Comparison of ENCODE assay signal across 27 cellular contexts in genomic region chr15:67753901-67754300, GRCh38.
"Had no signal": no experiment of that assay in that cellular context is flagged by ENCODE, and none has a peak within 500 bp of the region (broad histone marks: within the 10 kb centered on the region; RNA-seq: fewer than 3 reads in every experiment).

No MANE protein-coding gene starts in this region.

- H3K4me2 ChIP-seq: KMS-11 had no signal

- H3K27me3 Mint-ChIP-seq: activated naive CD4-positive, alpha-beta T cell treated with anti-CD3 and anti-CD28 coated beads, Interleukin-2, amount 50 U/mL, for 24 hours; IgD-negative memory B cell had no signal

- H3K36me3 Mint-ChIP-seq: activated naive CD4-positive, alpha-beta T cell treated with anti-CD3 and anti-CD28 coated beads, Interleukin-2, amount 50 U/mL, for 24 hours; WTC11 had no signal

- H3K9me3 Mint-ChIP-seq: IgD-negative memory B cell, WTC11 had no signal

- H3K4me3 ChIP-seq: ascending aorta, cardiac muscle cell, SK-N-MC had no signal

- H3K4me1 ChIP-seq: ascending aorta had no signal

- H3K4me3 Mint-ChIP-seq: activated CD8-positive, alpha-beta T cell treated with anti-CD3 and anti-CD28 coated beads, Interleukin-2, amount 10 ng/mL, durations not matched to agents 7 days and 5 days; activated naive CD4-positive, alpha-beta T cell treated with anti-CD3 and anti-CD28 coated beads, Interleukin-2, amount 50 U/mL, for 24 hours; brain; IgD-negative memory B cell; WTC11 had no signal

- H3K27ac Mint-ChIP-seq: activated CD8-positive, alpha-beta T cell treated with anti-CD3 and anti-CD28 coated beads, Interleukin-2, amount 10 ng/mL, durations not matched to agents 7 days and 5 days; activated naive CD4-positive, alpha-beta T cell treated with anti-CD3 and anti-CD28 coated beads, Interleukin-2, amount 50 U/mL, for 24 hours; brain; IgD-negative memory B cell; WTC11 had no signal

- ATAC-seq: activated CD8-positive, alpha-beta T cell treated with anti-CD3 and anti-CD28 coated beads, Interleukin-2, amount 10 ng/mL, durations not matched to agents 7 days and 5 days; Panc1; Right ventricle myocardium inferior; WTC11 had no signal

- H3K27ac ChIP-seq: ascending aorta, cardiac muscle cell, KMS-11, SK-N-MC had no signal

- DNase-seq: activated CD4-positive, alpha-beta T cell treated with anti-CD3 and anti-CD28 coated beads for 48 hours; activated CD4-positive, alpha-beta T cell treated with anti-CD3 and anti-CD28 coated beads, Interleukin-2, amount 50 U/mL, for 4 hours; activated CD4-positive, CD25-positive, alpha-beta regulatory T cell treated with anti-CD3 and anti-CD28 coated beads, Interleukin-2, amount 50 U/mL, for 72 hours; activated CD8-positive, alpha-beta memory T cell treated with anti-CD3 and anti-CD28 coated beads, Interleukin-2, amount 50 U/mL, for 48 hours; activated CD8-positive, alpha-beta T cell treated with anti-CD3 and anti-CD28 coated beads, Interleukin-2, amount 10 ng/mL, durations not matched to agents 7 days and 5 days; activated effector memory CD4-positive, alpha-beta T cell treated with Interleukin-2 at 50 U/mL for 16 hours; activated naive CD4-positive, alpha-beta T cell; activated T-cell treated with anti-CD3 and anti-CD28 coated beads, Interleukin-2, amount 50 U/mL, for 1 hour; NCI-H1048; NCI-H146; NCI-H187 treated with DMSO at 0.1 percent for 48 hours; NCI-H2081 treated with DMSO at 0.1 percent for 48 hours; NCI-H446; NCI-H524; OCI-M1; RPMI8226; T-helper 2 cell had no signal

- H3K9me3 ChIP-seq: ascending aorta had no signal
